In the genomic region with DNA sequence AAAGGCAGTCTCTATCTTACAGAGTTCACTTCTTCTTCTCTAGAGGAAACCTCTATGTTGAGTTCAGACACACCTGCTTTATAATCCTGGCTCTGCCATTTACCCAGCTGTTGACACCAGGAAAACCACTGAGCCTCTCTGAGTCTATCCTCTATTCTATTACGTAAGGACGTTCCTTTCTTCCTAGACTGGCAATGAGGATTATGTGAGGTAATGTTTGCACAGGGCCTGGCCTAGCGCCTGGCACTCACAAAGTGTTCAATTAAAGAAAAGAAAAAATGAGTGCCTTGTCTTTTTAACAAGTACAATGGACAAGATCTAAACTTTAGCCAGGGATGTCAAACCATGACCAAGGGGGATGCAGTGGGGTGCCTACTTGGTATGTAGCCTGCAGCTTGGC, we compare ENCODE assay signal across 1 cellular context.
TF ChIP-seq lines count a peak whose summit lies in the region.

No MANE protein-coding gene starts in this region.

TF ChIP-seq in GM23338, 12 proteins besides CTCF, POLR2A, EP300 and RAD21 (continued from another document):
- TF ChIP-seq, protein P1, sequence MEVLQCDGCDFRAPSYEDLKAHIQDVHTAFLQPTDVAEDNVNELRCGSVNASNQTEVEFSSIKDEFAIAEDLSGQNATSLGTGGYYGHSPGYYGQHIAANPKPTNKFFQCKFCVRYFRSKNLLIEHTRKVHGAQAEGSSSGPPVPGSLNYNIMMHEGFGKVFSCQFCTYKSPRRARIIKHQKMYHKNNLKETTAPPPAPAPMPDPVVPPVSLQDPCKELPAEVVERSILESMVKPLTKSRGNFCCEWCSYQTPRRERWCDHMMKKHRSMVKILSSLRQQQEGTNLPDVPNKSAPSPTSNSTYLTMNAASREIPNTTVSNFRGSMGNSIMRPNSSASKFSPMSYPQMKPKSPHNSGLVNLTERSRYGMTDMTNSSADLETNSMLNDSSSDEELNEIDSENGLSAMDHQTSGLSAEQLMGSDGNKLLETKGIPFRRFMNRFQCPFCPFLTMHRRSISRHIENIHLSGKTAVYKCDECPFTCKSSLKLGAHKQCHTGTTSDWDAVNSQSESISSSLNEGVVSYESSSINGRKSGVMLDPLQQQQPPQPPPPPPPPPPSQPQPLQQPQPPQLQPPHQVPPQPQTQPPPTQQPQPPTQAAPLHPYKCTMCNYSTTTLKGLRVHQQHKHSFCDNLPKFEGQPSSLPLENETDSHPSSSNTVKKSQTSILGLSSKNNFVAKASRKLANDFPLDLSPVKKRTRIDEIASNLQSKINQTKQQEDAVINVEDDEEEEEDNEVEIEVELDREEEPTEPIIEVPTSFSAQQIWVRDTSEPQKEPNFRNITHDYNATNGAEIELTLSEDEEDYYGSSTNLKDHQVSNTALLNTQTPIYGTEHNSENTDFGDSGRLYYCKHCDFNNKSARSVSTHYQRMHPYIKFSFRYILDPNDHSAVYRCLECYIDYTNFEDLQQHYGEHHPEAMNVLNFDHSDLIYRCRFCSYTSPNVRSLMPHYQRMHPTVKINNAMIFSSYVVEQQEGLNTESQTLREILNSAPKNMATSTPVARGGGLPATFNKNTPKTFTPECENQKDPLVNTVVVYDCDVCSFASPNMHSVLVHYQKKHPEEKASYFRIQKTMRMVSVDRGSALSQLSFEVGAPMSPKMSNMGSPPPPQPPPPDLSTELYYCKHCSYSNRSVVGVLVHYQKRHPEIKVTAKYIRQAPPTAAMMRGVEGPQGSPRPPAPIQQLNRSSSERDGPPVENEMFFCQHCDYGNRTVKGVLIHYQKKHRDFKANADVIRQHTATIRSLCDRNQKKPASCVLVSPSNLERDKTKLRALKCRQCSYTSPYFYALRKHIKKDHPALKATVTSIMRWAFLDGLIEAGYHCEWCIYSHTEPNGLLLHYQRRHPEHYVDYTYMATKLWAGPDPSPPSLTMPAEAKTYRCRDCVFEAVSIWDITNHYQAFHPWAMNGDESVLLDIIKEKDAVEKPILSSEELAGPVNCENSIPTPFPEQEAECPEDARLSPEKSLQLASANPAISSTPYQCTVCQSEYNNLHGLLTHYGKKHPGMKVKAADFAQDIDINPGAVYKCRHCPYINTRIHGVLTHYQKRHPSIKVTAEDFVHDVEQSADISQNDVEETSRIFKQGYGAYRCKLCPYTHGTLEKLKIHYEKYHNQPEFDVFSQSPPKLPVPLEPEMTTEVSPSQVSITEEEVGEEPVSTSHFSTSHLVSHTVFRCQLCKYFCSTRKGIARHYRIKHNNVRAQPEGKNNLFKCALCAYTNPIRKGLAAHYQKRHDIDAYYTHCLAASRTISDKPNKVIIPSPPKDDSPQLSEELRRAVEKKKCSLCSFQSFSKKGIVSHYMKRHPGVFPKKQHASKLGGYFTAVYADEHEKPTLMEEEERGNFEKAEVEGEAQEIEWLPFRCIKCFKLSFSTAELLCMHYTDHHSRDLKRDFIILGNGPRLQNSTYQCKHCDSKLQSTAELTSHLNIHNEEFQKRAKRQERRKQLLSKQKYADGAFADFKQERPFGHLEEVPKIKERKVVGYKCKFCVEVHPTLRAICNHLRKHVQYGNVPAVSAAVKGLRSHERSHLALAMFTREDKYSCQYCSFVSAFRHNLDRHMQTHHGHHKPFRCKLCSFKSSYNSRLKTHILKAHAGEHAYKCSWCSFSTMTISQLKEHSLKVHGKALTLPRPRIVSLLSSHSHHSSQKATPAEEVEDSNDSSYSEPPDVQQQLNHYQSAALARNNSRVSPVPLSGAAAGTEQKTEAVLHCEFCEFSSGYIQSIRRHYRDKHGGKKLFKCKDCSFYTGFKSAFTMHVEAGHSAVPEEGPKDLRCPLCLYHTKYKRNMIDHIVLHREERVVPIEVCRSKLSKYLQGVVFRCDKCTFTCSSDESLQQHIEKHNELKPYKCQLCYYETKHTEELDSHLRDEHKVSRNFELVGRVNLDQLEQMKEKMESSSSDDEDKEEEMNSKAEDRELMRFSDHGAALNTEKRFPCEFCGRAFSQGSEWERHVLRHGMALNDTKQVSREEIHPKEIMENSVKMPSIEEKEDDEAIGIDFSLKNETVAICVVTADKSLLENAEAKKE (CRISPR knock-in tag; IDR thresholded peaks at IDR 0.05), result no peak
- TF ChIP-seq EZH2 (IDR thresholded peaks at IDR 0.05; ENCODE audit: low read depth, unreplicated experiment) (no peak), STAT1 (IDR thresholded peaks at IDR 0.05; ENCODE audit: unreplicated experiment) (no peak), JUNB (IDR thresholded peaks at IDR 0.05; ENCODE audit: unreplicated experiment) (no peak), EZH2phosphoT487 (IDR thresholded peaks at IDR 0.05; ENCODE audit: unreplicated experiment) (no peak)
TF ChIP-seq in GM23338: peak in this region for 0.
